Comparison of ENCODE assay signal across 1 cellular context in the genomic region with DNA sequence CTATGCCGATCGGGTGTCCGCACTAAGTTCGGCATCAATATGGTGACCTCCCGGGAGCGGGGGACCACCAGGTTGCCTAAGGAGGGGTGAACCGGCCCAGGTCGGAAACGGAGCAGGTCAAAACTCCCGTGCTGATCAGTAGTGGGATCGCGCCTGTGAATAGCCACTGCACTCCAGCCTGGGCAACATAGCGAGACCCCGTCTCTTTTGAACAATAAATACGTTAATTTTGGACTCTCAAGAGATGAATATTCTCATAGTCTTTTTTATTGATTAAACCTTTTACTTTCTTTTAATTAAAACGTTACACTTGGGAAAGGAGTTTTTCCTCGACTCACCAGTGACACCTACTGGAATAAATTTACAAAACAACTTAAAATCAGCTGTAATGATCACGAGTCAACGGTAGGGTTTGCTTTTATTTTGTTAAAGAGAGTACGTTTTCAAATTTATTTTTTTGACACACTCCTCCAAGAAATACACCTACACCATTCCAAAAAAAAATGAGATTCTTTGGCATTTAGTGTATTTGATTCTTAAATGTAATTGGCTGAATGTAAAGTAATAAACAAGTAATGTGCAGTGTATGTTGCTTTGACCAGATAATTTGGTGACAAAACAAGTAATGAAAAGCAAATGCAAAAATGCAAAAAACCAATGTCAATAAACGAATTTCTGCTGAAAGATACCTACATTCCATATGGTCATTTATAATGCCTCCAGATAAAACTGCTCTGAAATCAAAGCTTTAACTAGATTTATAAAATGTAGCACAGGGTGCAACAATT.
A peak's percentile ranks its signal among the peaks of the same experiment; 100 is the strongest.
TF ChIP-seq lines count a peak whose summit lies in the region.

No MANE protein-coding gene starts in this region.

TF ChIP-seq in GM23338, 12 proteins besides CTCF, POLR2A, EP300 and RAD21:
- TF ChIP-seq EZH2 (IDR thresholded peaks at IDR 0.05; ENCODE audit: low read depth, unreplicated experiment) (no peak), ZNF462 (CRISPR knock-in tag; IDR thresholded peaks at IDR 0.05) (no peak), CREB1 (CRISPR knock-in tag; IDR thresholded peaks at IDR 0.05; ENCODE audit: low read depth) (no peak), ZNF114 (CRISPR knock-in tag; IDR thresholded peaks at IDR 0.05) (peak; percentile 64; the same call in 1 of the 2 replicates)
